In the genomic region with DNA sequence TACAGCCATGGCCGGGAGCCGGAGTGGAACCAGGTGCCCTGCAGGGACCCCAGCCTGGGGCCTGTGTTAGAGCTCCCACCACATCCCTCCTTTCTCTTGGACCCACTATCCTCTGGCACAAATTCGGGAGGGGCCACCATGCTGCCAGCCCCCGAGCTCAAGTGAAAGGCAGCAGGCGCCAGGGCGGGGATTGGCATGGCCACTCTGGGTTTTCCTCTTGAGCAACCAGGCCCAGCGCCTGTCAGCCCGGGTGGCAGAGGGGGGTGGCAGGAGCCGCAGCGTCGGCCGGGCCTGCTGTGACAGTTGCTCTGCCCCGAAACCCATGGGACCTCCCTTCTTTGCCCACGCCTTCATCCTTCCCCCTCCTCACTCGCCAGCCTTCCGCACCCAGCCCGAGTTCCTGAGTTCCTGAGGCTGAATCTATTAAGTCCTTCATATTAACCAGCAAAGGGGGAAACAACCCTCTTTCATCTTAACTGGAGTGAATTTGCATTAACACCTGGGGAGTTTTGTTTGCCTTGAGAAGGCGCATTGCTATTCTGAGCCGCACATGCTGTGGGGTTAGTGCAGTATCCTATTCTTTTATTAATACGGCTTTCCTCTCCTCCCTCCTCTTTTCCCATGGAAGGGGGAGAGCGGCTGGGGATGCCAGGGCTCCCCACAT, we compare ENCODE assay signal across 12 cellular contexts. TPM values are rescaled to one million over a fixed set of nuclear protein-coding genes. Genes with fewer than 3 reads are reported as not detected.
A peak's percentile ranks its signal among the peaks of the same experiment; 100 is the strongest.
DNase-seq lines count a peak whose midpoint lies in the region; ATAC-seq, FAIRE-seq and TF ChIP-seq lines count a peak whose summit lies in the region.
"Had no signal": no experiment of that assay in that cellular context is flagged by ENCODE, and none has a peak within 500 bp of the region (broad histone marks: within the 10 kb centered on the region; RNA-seq: fewer than 3 reads in every experiment).

No MANE protein-coding gene starts in this region.

- POLR2A ChIA-PET in activated CD8-positive, alpha-beta T cell treated with anti-CD3 and anti-CD28 coated beads, Interleukin-2, amount 10 ng/mL, durations not matched to agents 7 days and 5 days (lab: Charles Lee): interaction anchor here (0.9 kb wide), 1 partner anchor 10 kb away, joined by 3 read pairs; no protein-coding TSS in a partner anchor
- POLR2A ChIA-PET in activated CD8-positive, alpha-beta T cell treated with anti-CD3 and anti-CD28 coated beads for 36 hours (lab: Charles Lee): no interaction called here
- POLR2A ChIA-PET in OCI-LY7 (lab: Charles Lee): interaction anchor here (0.6 kb wide), 1 partner anchor 565 kb away, joined by 3 read pairs; no protein-coding TSS in a partner anchor
- POLR2A ChIA-PET in HepG2 (lab: Yijun Ruan, JAX): no interaction called here

- TF ChIP-seq CTCF in activated CD8-positive, alpha-beta T cell treated with anti-CD3 and anti-CD28 coated beads for 36 hours (IDR thresholded peaks at IDR 0.05): no peak
- TF ChIP-seq CTCF in OCI-LY7 (conservative IDR thresholded peaks at IDR 0.05; ENCODE audit: low read length) (no peak), upper lobe of left lung (IDR thresholded peaks at IDR 0.05) (no peak), HepG2 (CRISPR knock-in tag; IDR thresholded peaks at IDR 0.05) (no peak)

- intact Hi-C loops in activated CD8-positive, alpha-beta T cell treated with anti-CD3 and anti-CD28 coated beads for 36 hours (cut with micrococcal nuclease): no loop called here
- intact Hi-C loops in OCI-LY7 (cut with micrococcal nuclease; ENCODE audit: unreplicated experiment) (no loop called here), HepG2 (cut with micrococcal nuclease; ENCODE audit: unreplicated experiment) (loop anchor here (5.0 kb wide), 1 partner anchor 384 kb away; no protein-coding TSS in a partner anchor)

- WGBS in upper lobe of left lung, 2 donors: 20 to 30% methylated on average over 20 to 21 of the region's 21 CpGs
- 45% methylated on average over 18 of the region's 21 CpGs for WGBS in mesenchymal stem cell
- WGBS in HepG2 (ENCODE audit: low lambda C conversion rate): 49% methylated on average over 13 of the region's 21 CpGs

- H3K27ac Mint-ChIP-seq in activated CD8-positive, alpha-beta T cell treated with anti-CD3 and anti-CD28 coated beads, Interleukin-2, amount 10 ng/mL, durations not matched to agents 7 days and 5 days: no peak overlapping the region
- no peak overlapping the region for H3K27ac Mint-ChIP-seq in activated CD8-positive, alpha-beta T cell treated with anti-CD3 and anti-CD28 coated beads for 36 hours
- H3K27ac Mint-ChIP-seq: activated CD4-positive, alpha-beta T cell treated with anti-CD3 and anti-CD28 coated beads, Interleukin-2, amount 10 ng/mL, durations not matched to agents 7 days and 5 days had no signal

- H3K9ac ChIP-seq in mesenchymal stem cell (ENCODE audit: low read length) (no peak overlapping the region), HepG2 (ENCODE audit: insufficient read depth, low read depth, low read length) (no peak overlapping the region)

- H4K8ac ChIP-seq in mesenchymal stem cell (ENCODE audit: low read length): no peak overlapping the region

- no peaks in the 10 kb centered on the region for H3K9me3 ChIP-seq in OCI-LY7 (ENCODE audit: low read length)
- peaks cover 7% of the 10 kb centered on the region for H3K9me3 ChIP-seq in iPS-18c (ENCODE audit: control insufficient read depth, insufficient read depth, low read length)
- H3K9me3 ChIP-seq in upper lobe of left lung: no peaks in the 10 kb centered on the region
- no peaks in the 10 kb centered on the region for H3K9me3 ChIP-seq in mesenchymal stem cell (ENCODE audit: control insufficient read depth, low read length)
- no peaks in the 10 kb centered on the region for H3K9me3 ChIP-seq in HepG2 (ENCODE audit: low read length)
- H3K9me3 ChIP-seq: right lobe of liver had no signal

- TF ChIP-seq POLR2A in upper lobe of left lung (IDR thresholded peaks at IDR 0.05) (no peak), HepG2 (IDR thresholded peaks at IDR 0.05; ENCODE audit: insufficient read depth in 1 of 2, low read depth in 2 of 2, low read length in 2 of 2) (no peak)

- DNase-seq in activated CD8-positive, alpha-beta T cell treated with anti-CD3 and anti-CD28 coated beads, Interleukin-2, amount 10 ng/mL, durations not matched to agents 7 days and 5 days: no peak
- no peak for DNase-seq in activated CD8-positive, alpha-beta T cell treated with anti-CD3 and anti-CD28 coated beads for 36 hours
- DNase-seq in OCI-LY7 (ENCODE audit: low spot score): peak; percentile 72
- DNase-seq in upper lobe of left lung: peak; percentile 70 to 82
- DNase-seq in mesenchymal stem cell: no peak
- no peak for DNase-seq in HepG2 (ENCODE audit: low spot score)
- DNase-seq: activated CD4-positive, alpha-beta T cell treated with anti-CD3 and anti-CD28 coated beads, Interleukin-2, amount 10 ng/mL, durations not matched to agents 7 days and 5 days; NCI-H187 treated with DMSO at 0.1 percent for 48 hours; right lobe of liver had no signal

- peak overlapping the region; percentile 38 for H3K4me3 ChIP-seq in OCI-LY7 (ENCODE audit: low read depth, low read length, poor library complexity, severe bottlenecking)
- 0 out of 2 replicates have a peak overlapping the region, but pooled peaks have one; percentile 32 for H3K4me3 ChIP-seq in iPS-18c (ENCODE audit: insufficient read depth, low read depth, low read length)
- H3K4me3 ChIP-seq in upper lobe of left lung: no peak overlapping the region
- peak overlapping the region in 1 of 2 experiments; percentile 22 for H3K4me3 ChIP-seq in mesenchymal stem cell (ENCODE audit: insufficient read depth in 1 of 2, low read depth in 1 of 2, low read length in 2 of 2)
- H3K4me3 ChIP-seq in HepG2 (replicated peaks in 1 of 3; ENCODE audit: insufficient read depth in 1 of 3, low read depth in 2 of 3, low read length in 3 of 3): no peak overlapping the region
- H3K4me3 ChIP-seq: right lobe of liver had no signal

- H2AFZ ChIP-seq in OCI-LY7 (ENCODE audit: low read length) (peak overlapping the region; percentile 29; the same call in 1 of the 2 replicates), mesenchymal stem cell (ENCODE audit: low read depth, low read length) (no peak overlapping the region), HepG2 (ENCODE audit: low read length) (no peak overlapping the region)

- H3K18ac ChIP-seq in mesenchymal stem cell (ENCODE audit: low read depth in 1 of 2, low read length in 2 of 2): no peak overlapping the region

- H3K4me1 ChIP-seq in OCI-LY7 (ENCODE audit: insufficient read depth, low read length, poor library complexity, severe bottlenecking): peaks cover 38% of the 10 kb centered on the region
- H3K4me1 ChIP-seq in upper lobe of left lung: peaks cover 17 to 42% (median 21%) of the 10 kb centered on the region in 4 donors
- peaks cover 51% of the 10 kb centered on the region for H3K4me1 ChIP-seq in mesenchymal stem cell (ENCODE audit: control insufficient read depth, insufficient read depth, low read depth, low read length)
- peaks cover 43% of the 10 kb centered on the region for H3K4me1 ChIP-seq in HepG2 (ENCODE audit: insufficient read depth, low read length)
- H3K4me1 ChIP-seq: right lobe of liver had no signal

- no peak overlapping the region for H2BK120ac ChIP-seq in mesenchymal stem cell (ENCODE audit: low read depth, low read length)

- CTCF ChIA-PET in activated CD8-positive, alpha-beta T cell treated with anti-CD3 and anti-CD28 coated beads, Interleukin-2, amount 10 ng/mL, durations not matched to agents 7 days and 5 days (lab: Charles Lee): interaction anchor here (2.0 kb wide), 1 partner anchor 386 kb away, joined by 8 read pairs; no protein-coding TSS in a partner anchor
- CTCF ChIA-PET in activated CD8-positive, alpha-beta T cell treated with anti-CD3 and anti-CD28 coated beads for 36 hours (lab: Charles Lee): interaction anchor here (2.7 kb wide), 1 partner anchor 302 kb away, joined by 14 read pairs; no protein-coding TSS in a partner anchor
- CTCF ChIA-PET in OCI-LY7 (lab: Charles Lee; ENCODE audit: unreplicated experiment): interaction anchor here (0.6 kb wide), 1 partner anchor 9 kb away, joined by 3 read pairs; no protein-coding TSS in a partner anchor
- CTCF ChIA-PET in HepG2 (lab: Yijun Ruan, JAX; ENCODE audit: low intra/inter-chr PET ratio, low total read pairs): no interaction called here

- BruUV-seq in OCI-LY7 (replicated peaks; lab: Mats Ljungman, UMichigan) (no TSS peak), HepG2 (replicated peaks; lab: Mats Ljungman, UMichigan) (no TSS peak)

- no peak overlapping the region for H3K14ac ChIP-seq in mesenchymal stem cell (ENCODE audit: low read length in 2 of 2)

- H3K9me2 ChIP-seq in OCI-LY7 (ENCODE audit: insufficient read depth, low read length): no peaks in the 10 kb centered on the region

- no peak overlapping the region for H2BK15ac ChIP-seq in mesenchymal stem cell (ENCODE audit: low read depth, poor library complexity, severe bottlenecking)

- no peak for FAIRE-seq in HepG2 (lab: Jason Lieb, UNC)

- H3K79me2 ChIP-seq in OCI-LY7 (ENCODE audit: insufficient read depth, low read depth, low read length): no peaks in the 10 kb centered on the region
- no peaks in the 10 kb centered on the region for H3K79me2 ChIP-seq in HepG2 (ENCODE audit: insufficient read depth, low read length)

- no peaks in the 10 kb centered on the region for H3K36me3 ChIP-seq in OCI-LY7 (ENCODE audit: insufficient read depth, low read length)
- H3K36me3 ChIP-seq in upper lobe of left lung: no peaks in the 10 kb centered on the region
- H3K36me3 ChIP-seq in mesenchymal stem cell (ENCODE audit: control insufficient read depth in 1 of 2, insufficient read depth in 2 of 2, low read depth in 1 of 2, low read length in 2 of 2): peaks cover 8 to 10% of the 10 kb centered on the region in 2 experiments
- no peaks in the 10 kb centered on the region for H3K36me3 ChIP-seq in HepG2 (replicated peaks in 1 of 2; ENCODE audit: control insufficient read depth in 1 of 2, insufficient read depth in 2 of 2, low read length in 2 of 2)
- H3K36me3 ChIP-seq: right lobe of liver had no signal

- H3K27me3 ChIP-seq in upper lobe of left lung (no peaks in the 10 kb centered on the region), mesenchymal stem cell (ENCODE audit: control insufficient read depth in 1 of 2, insufficient read depth in 1 of 2, low read length in 2 of 2) (peaks cover 6 to 73% of the 10 kb centered on the region in 2 experiments), HepG2 (ENCODE audit: control insufficient read depth in 1 of 2, insufficient read depth in 2 of 2, low read length in 2 of 2) (peaks cover 5 to 35% of the 10 kb centered on the region in 2 experiments)
- H3K27me3 ChIP-seq: right lobe of liver had no signal

- H3K27me3 Mint-ChIP-seq in activated CD8-positive, alpha-beta T cell treated with anti-CD3 and anti-CD28 coated beads, Interleukin-2, amount 10 ng/mL, durations not matched to agents 7 days and 5 days (ENCODE audit: low read depth): peaks cover 2% of the 10 kb centered on the region
- peaks cover 2% of the 10 kb centered on the region for H3K27me3 Mint-ChIP-seq in activated CD8-positive, alpha-beta T cell treated with anti-CD3 and anti-CD28 coated beads for 36 hours

- no peaks in the 10 kb centered on the region for H3K36me3 Mint-ChIP-seq in activated CD8-positive, alpha-beta T cell treated with anti-CD3 and anti-CD28 coated beads, Interleukin-2, amount 10 ng/mL, durations not matched to agents 7 days and 5 days (ENCODE audit: low read depth)
- H3K36me3 Mint-ChIP-seq in activated CD8-positive, alpha-beta T cell treated with anti-CD3 and anti-CD28 coated beads for 36 hours (ENCODE audit: low read depth): no peaks in the 10 kb centered on the region

- no peak overlapping the region for H4K91ac ChIP-seq in mesenchymal stem cell (ENCODE audit: low read length)

- H2BK12ac ChIP-seq in mesenchymal stem cell (ENCODE audit: low read length in 2 of 2): no peak overlapping the region

- TF ChIP-seq RAD21 in HepG2 (CRISPR knock-in tag; IDR thresholded peaks at IDR 0.05): no peak

- H3K4me1 Mint-ChIP-seq in activated CD8-positive, alpha-beta T cell treated with anti-CD3 and anti-CD28 coated beads, Interleukin-2, amount 10 ng/mL, durations not matched to agents 7 days and 5 days (ENCODE audit: low read depth): peaks cover 9% of the 10 kb centered on the region
- H3K4me1 Mint-ChIP-seq in activated CD8-positive, alpha-beta T cell treated with anti-CD3 and anti-CD28 coated beads for 36 hours (ENCODE audit: low read depth): peaks cover 4% of the 10 kb centered on the region

- H3K27ac ChIP-seq in OCI-LY7 (ENCODE audit: low read depth, low read length, poor library complexity, severe bottlenecking) (peak overlapping the region; percentile 41), upper lobe of left lung (no peak overlapping the region), mesenchymal stem cell (ENCODE audit: low read length, poor library complexity, severe bottlenecking) (no peak overlapping the region), HepG2 (ENCODE audit: extremely low read length, insufficient read depth, low read length) (no peak overlapping the region)
- H3K27ac ChIP-seq: right lobe of liver had no signal

- TF ChIP-seq EP300 in upper lobe of left lung (IDR thresholded peaks at IDR 0.05): no peak
- no peak for TF ChIP-seq EP300 in HepG2 (IDR thresholded peaks at IDR 0.05; ENCODE audit: low read depth in 2 of 2, low read length in 2 of 2)
- no peak for TF ChIP-seq EP300 in HepG2 (CRISPR knock-in tag; IDR thresholded peaks at IDR 0.05; ENCODE audit: borderline replicate concordance)

- in situ Hi-C loops in HepG2 (cut with HindIII; ENCODE audit: extremely low pct_ligation_motif_present, low pct_unique_long_range_greater_than_20kb): loop anchor here (5.0 to 10.0 kb wide), 2 partner anchors 304 to 382 kb away; partner anchors contain the start of gene HORMAD2

- H3K4me2 ChIP-seq in OCI-LY7 (ENCODE audit: low read length) (peak overlapping the region; percentile 75), mesenchymal stem cell (ENCODE audit: low read length, poor library complexity, severe bottlenecking) (no peak overlapping the region), HepG2 (ENCODE audit: low read depth, low read length) (no peak overlapping the region)

- H2BK5ac ChIP-seq in mesenchymal stem cell (ENCODE audit: low read depth, low read length, poor library complexity, severe bottlenecking): no peak overlapping the region

- peak; percentile 17 for ATAC-seq in activated CD8-positive, alpha-beta T cell treated with anti-CD3 and anti-CD28 coated beads, Interleukin-2, amount 10 ng/mL, durations not matched to agents 7 days and 5 days
- no peak for ATAC-seq in activated CD8-positive, alpha-beta T cell treated with anti-CD3 and anti-CD28 coated beads for 36 hours
- ATAC-seq in upper lobe of left lung (ENCODE audit: low FRiP score in 2 of 2) (no peak), HepG2 (no peak), GM18520 (IDR thresholded peaks at IDR 0.05; ENCODE audit: unreplicated experiment) (no peak)

- no peaks in the 10 kb centered on the region for H4K20me1 ChIP-seq in OCI-LY7 (ENCODE audit: insufficient read depth, low read length)
- no peaks in the 10 kb centered on the region for H4K20me1 ChIP-seq in HepG2 (ENCODE audit: insufficient read depth, low read length)

- H3K79me1 ChIP-seq in mesenchymal stem cell (replicated peaks; ENCODE audit: low read length, poor library complexity, severe bottlenecking): peaks cover 6% of the 10 kb centered on the region

- no peak overlapping the region for H3K4me3 Mint-ChIP-seq in activated CD8-positive, alpha-beta T cell treated with anti-CD3 and anti-CD28 coated beads, Interleukin-2, amount 10 ng/mL, durations not matched to agents 7 days and 5 days
- H3K4me3 Mint-ChIP-seq in activated CD8-positive, alpha-beta T cell treated with anti-CD3 and anti-CD28 coated beads for 36 hours: no peak overlapping the region
- H3K4me3 Mint-ChIP-seq: activated CD4-positive, alpha-beta T cell treated with anti-CD3 and anti-CD28 coated beads, Interleukin-2, amount 10 ng/mL, durations not matched to agents 7 days and 5 days had no signal

- no peak overlapping the region for H3K4ac ChIP-seq in mesenchymal stem cell (ENCODE audit: low read depth in 1 of 2, low read length in 2 of 2)

- H2AK5ac ChIP-seq in mesenchymal stem cell (ENCODE audit: low read length, severe bottlenecking): no peak overlapping the region

- H3K23ac ChIP-seq in mesenchymal stem cell (ENCODE audit: low read length in 2 of 2): peak overlapping the region in 1 of 2 experiments; percentile 78

- no peaks in the 10 kb centered on the region for H3K9me3 Mint-ChIP-seq in activated CD8-positive, alpha-beta T cell treated with anti-CD3 and anti-CD28 coated beads, Interleukin-2, amount 10 ng/mL, durations not matched to agents 7 days and 5 days (ENCODE audit: insufficient read depth)
- H3K9me3 Mint-ChIP-seq in activated CD8-positive, alpha-beta T cell treated with anti-CD3 and anti-CD28 coated beads for 36 hours: no peaks in the 10 kb centered on the region
- H3K9me3 Mint-ChIP-seq: activated CD4-positive, alpha-beta T cell treated with anti-CD3 and anti-CD28 coated beads, Interleukin-2, amount 10 ng/mL, durations not matched to agents 7 days and 5 days had no signal

RNA-seq across cellular contexts. Expression of gene CABP7, which starts 16.7 kb away (rescaled TPM):
- not detected for total RNA-seq in activated CD8-positive, alpha-beta T cell treated with anti-CD3 and anti-CD28 coated beads, Interleukin-2, amount 10 ng/mL, durations not matched to agents 7 days and 5 days
- under 1 TPM in 1 of 2 experiments, not detected in 1; 0.09 TPM for total RNA-seq in activated CD8-positive, alpha-beta T cell treated with anti-CD3 and anti-CD28 coated beads for 36 hours
- total RNA-seq in OCI-LY7 (2014; rRNA removed; shearing (Covaris generic)): 0.06 and 0.23 TPM in 2 replicates
- total RNA-seq in OCI-LY7 (2022) (0.18 TPM in 1 of 2 replicates, not detected in the other), upper lobe of left lung (under 1 TPM in 2 of 6 donors, not detected in 4; 0.15 to 0.44 TPM), HepG2 (2016; rRNA removed; fragmentation: Illumina TruSeq; extraction: Trizol) (not detected in 2 replicates)
- not detected for polyA plus RNA-seq in mesenchymal stem cell (2013, experiment 1 of 2)
- not detected for polyA plus RNA-seq in mesenchymal stem cell (2013, experiment 2 of 2)
- not detected in 2 replicates for total RNA-seq in HepG2 (2016; cell fraction: cytosol; rRNA removed; fragmentation: Illumina TruSeq; extraction: Trizol; ENCODE audit: low read depth)
- not detected in 2 replicates for total RNA-seq in HepG2 (2016; cell fraction: insoluble cytoplasmic fraction; rRNA removed; fragmentation: Illumina TruSeq; extraction: Trizol)
- total RNA-seq in HepG2 (2016; cell fraction: membrane; rRNA removed; fragmentation: Illumina TruSeq; extraction: Trizol): not detected in 2 replicates
- total RNA-seq in HepG2 (2016; cell fraction: nucleus; rRNA removed; fragmentation: Illumina TruSeq; extraction: Trizol): not detected in 2 replicates
- 0.08 TPM in 1 of 2 replicates, not detected in the other for polyA plus RNA-seq in HepG2 (2011; rRNA removed)
- polyA plus RNA-seq in HepG2 (2011; cell fraction: cytosol; rRNA removed): 0.01 TPM in 1 of 2 replicates, not detected in the other
- 0.11 and 0.12 TPM in 2 replicates for polyA plus RNA-seq in HepG2 (2011; cell fraction: nucleus; rRNA removed)
- 0.05 TPM in 2 replicates for polyA plus RNA-seq in HepG2 (2012)
- not detected in 2 replicates for polyA plus RNA-seq in HepG2 (2016; cell fraction: cytosol; fragmentation: Illumina TruSeq; extraction: Trizol; ENCODE audit: low read depth)
- polyA plus RNA-seq in HepG2 (2016; cell fraction: insoluble cytoplasmic fraction; fragmentation: Illumina TruSeq; extraction: Trizol; ENCODE audit: low read depth): not detected in 2 replicates
- not detected in 2 replicates for polyA plus RNA-seq in HepG2 (2016; cell fraction: membrane; fragmentation: Illumina TruSeq; extraction: Trizol; ENCODE audit: low read depth)
- not detected in 2 replicates for polyA plus RNA-seq in HepG2 (2016; cell fraction: nucleus; fragmentation: Illumina TruSeq; extraction: Trizol; ENCODE audit: insufficient read depth, low read depth)
- not detected in 2 replicates for polyA minus RNA-seq in HepG2 (2011; rRNA and poly(A)+ RNA removed; ENCODE audit: low replicate concordance)
- polyA minus RNA-seq in HepG2 (2011; cell fraction: cytosol; rRNA and poly(A)+ RNA removed): not detected in 2 replicates
- not detected in 2 replicates for polyA minus RNA-seq in HepG2 (2011; cell fraction: nucleus; rRNA and poly(A)+ RNA removed)
- total RNA-seq: right lobe of liver, SK-MEL-5 had no signal

Comparison
In these comparisons a context has a peak if more than half of its experiments do, and no peak if none do; other contexts are left out.
1. POLR2A ChIA-PET loops: an anchor here in activated CD8-positive, alpha-beta T cell treated with anti-CD3 and anti-CD28 coated beads, Interleukin-2, amount 10 ng/mL, durations not matched to agents 7 days and 5 days (0.9 kb wide) and OCI-LY7 (0.6 kb wide); none called in activated CD8-positive, alpha-beta T cell treated with anti-CD3 and anti-CD28 coated beads for 36 hours and HepG2.
2. DNase-seq: peak in OCI-LY7 (single experiment) and upper lobe of left lung (2 of 2); none in activated CD8-positive, alpha-beta T cell treated with anti-CD3 and anti-CD28 coated beads, Interleukin-2, amount 10 ng/mL, durations not matched to agents 7 days and 5 days (single experiment), activated CD8-positive, alpha-beta T cell treated with anti-CD3 and anti-CD28 coated beads for 36 hours (single experiment), mesenchymal stem cell (single experiment) and HepG2 (single experiment).
3. H3K4me3 ChIP-seq: peak in OCI-LY7 (single experiment) and iPS-18c (single experiment); none in upper lobe of left lung (0 of 4) and HepG2 (0 of 3).